In the genomic region with DNA sequence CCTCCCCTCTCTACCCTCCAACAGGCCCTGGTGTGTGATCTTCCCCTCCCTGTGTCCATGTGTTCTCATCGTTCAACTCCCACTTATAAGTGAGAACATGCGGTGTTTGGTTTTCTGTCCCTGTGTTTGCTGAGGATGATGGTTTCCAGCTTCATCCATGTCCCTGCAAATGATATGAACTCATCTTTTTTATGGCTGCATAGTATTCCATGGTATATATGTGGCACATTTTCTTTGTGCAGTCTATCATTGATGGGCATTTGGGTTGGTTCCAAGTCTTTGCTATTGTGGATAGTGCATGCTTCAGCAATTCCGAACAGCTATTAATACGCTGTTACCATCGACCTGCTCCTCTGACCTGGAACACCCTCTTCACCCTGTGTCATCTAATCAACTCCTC, we compare ENCODE assay signal across 3 cellular contexts. TPM values are rescaled to one million over a fixed set of nuclear protein-coding genes. Genes with fewer than 3 reads are reported as not detected.
"Had no signal": no experiment of that assay in that cellular context is flagged by ENCODE, and none has a peak within 500 bp of the region (broad histone marks: within the 10 kb centered on the region; RNA-seq: fewer than 3 reads in every experiment).

No MANE protein-coding gene starts in this region.

RNA-seq across cellular contexts. Expression of a gene that starts 32.9 kb away (rescaled TPM):
- total RNA-seq: activated CD8-positive, alpha-beta T cell treated with anti-CD3 and anti-CD28 coated beads, Interleukin-2, amount 10 ng/mL, durations not matched to agents 7 days and 5 days; activated naive CD8-positive, alpha-beta T cell treated with anti-CD3 and anti-CD28 coated beads, Interleukin-2, amount 10 ng/mL, durations not matched to agents 7 days and 5 days; T-helper 17 cell had no signal
